22 cellular contexts compared by ENCODE assay signal in the genomic region with DNA sequence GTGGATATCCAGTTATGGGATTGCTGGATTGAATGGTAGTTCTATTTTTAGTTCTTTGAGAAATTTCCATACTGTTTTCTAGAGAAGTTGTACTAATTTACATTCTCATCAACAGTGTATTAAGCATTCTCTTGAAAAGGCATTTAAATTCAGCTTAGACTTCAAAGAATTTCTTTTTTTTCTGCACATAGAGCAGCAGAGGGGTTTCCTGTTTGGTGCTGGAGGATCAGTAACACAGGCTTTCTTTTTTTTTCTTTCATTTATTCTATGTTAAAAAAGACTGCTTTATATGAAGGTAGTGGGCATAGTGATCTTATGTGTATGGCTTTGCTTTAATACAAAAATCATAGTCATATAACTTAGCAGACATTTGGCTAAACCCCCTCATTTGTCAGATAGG.
DNase-seq lines count a peak whose midpoint lies in the region; ATAC-seq and TF ChIP-seq lines count a peak whose summit lies in the region.
"Had no signal": no experiment of that assay in that cellular context is flagged by ENCODE, and none has a peak within 500 bp of the region (broad histone marks: within the 10 kb centered on the region; RNA-seq: fewer than 3 reads in every experiment).

No MANE protein-coding gene starts in this region.

- H3K4me1 ChIP-seq in vagina = no peaks in the 10 kb centered on the region

- H3K4me1 Mint-ChIP-seq in activated naive CD4-positive, alpha-beta T cell treated with anti-CD3 and anti-CD28 coated beads, Interleukin-2, amount 50 U/mL, for 24 hours = peaks cover 39% of the 10 kb centered on the region
- H3K4me1 Mint-ChIP-seq in immature natural killer cell = peaks cover 87 to 95% of the 10 kb centered on the region in 2 donors

- H3K27me3 ChIP-seq in vagina = no peaks in the 10 kb centered on the region
- H3K27me3 ChIP-seq: transverse colon had no signal

- ATAC-seq in HG03097 (IDR thresholded peaks at IDR 0.05; ENCODE audit: low FRiP score, unreplicated experiment) = no peak
- ATAC-seq: left colon had no signal

- H3K4me3 ChIP-seq in vagina = no peak overlapping the region
- H3K4me3 ChIP-seq: SK-N-MC, transverse colon had no signal

- H3K27me3 Mint-ChIP-seq in activated naive CD4-positive, alpha-beta T cell treated with anti-CD3 and anti-CD28 coated beads, Interleukin-2, amount 50 U/mL, for 24 hours = no peaks in the 10 kb centered on the region
- peaks cover 12 to 28% (median 23%) of the 10 kb centered on the region in 3 donors for H3K27me3 Mint-ChIP-seq in immature natural killer cell (ENCODE audit: low read depth in 3 of 3)
- H3K27me3 Mint-ChIP-seq: activated naive CD8-positive, alpha-beta T cell had no signal

- DNase-seq in activated naive CD4-positive, alpha-beta T cell treated with anti-CD3 and anti-CD28 coated beads, Interleukin-2, amount 50 U/mL, for 16 hours = no peak
- no peak for DNase-seq in immature natural killer cell
- DNase-seq in GM10266 (ENCODE audit: extremely low spot score) = no peak
- no peak for DNase-seq in NCI-H2081 treated with DMSO at 0.1 percent for 48 hours (lab: John Stamatoyannopoulos, UW)
- no peak for DNase-seq in vagina (ENCODE audit: extremely low spot score in 2 of 2)
- DNase-seq: C1 segment of cervical spinal cord; hippocampal formation; left colon; NCI-H1436; NCI-H82; nucleus accumbens; small intestine; stimulated activated CD4-positive, alpha-beta T cell treated with anti-CD3 and anti-CD28 coated beads, Interleukin-1b, Interleukin-23, amount 100 ng/mL, for 48 hours; stimulated activated CD8-positive, alpha-beta memory T cell treated with anti-CD3 and anti-CD28 coated beads, Interleukin-4, amount 100 ng/mL, for 48 hours; T-helper 2 cell; transverse colon had no signal

- intact Hi-C loops in vagina (cut with DNase I) = no loop called here

- H3K9me3 Mint-ChIP-seq in activated naive CD4-positive, alpha-beta T cell treated with anti-CD3 and anti-CD28 coated beads, Interleukin-2, amount 50 U/mL, for 24 hours = no peaks in the 10 kb centered on the region
- no peaks in the 10 kb centered on the region for H3K9me3 Mint-ChIP-seq in immature natural killer cell

- H3K4me3 Mint-ChIP-seq in activated naive CD4-positive, alpha-beta T cell treated with anti-CD3 and anti-CD28 coated beads, Interleukin-2, amount 50 U/mL, for 24 hours = no peak overlapping the region
- peak overlapping the region; percentile 2 to 95 (median 91) for H3K4me3 Mint-ChIP-seq in immature natural killer cell
- H3K4me3 Mint-ChIP-seq: activated naive CD8-positive, alpha-beta T cell had no signal

- H3K9me3 ChIP-seq in vagina = no peaks in the 10 kb centered on the region
- H3K9me3 ChIP-seq: transverse colon had no signal

- no peaks in the 10 kb centered on the region for H3K36me3 Mint-ChIP-seq in activated naive CD4-positive, alpha-beta T cell treated with anti-CD3 and anti-CD28 coated beads, Interleukin-2, amount 50 U/mL, for 24 hours
- peaks cover 0 to 3% (median 3%) of the 10 kb centered on the region in 3 donors for H3K36me3 Mint-ChIP-seq in immature natural killer cell
- H3K36me3 Mint-ChIP-seq: activated naive CD8-positive, alpha-beta T cell had no signal

- peak overlapping the region; percentile 100 for H3K27ac ChIP-seq in VCaP
- H3K27ac ChIP-seq in vagina = no peak overlapping the region
- H3K27ac ChIP-seq: RWPE1, SK-N-MC, transverse colon had no signal

- TF ChIP-seq CTCF in VCaP (conservative IDR thresholded peaks at IDR 0.05) (no peak), GM10266 (IDR thresholded peaks at IDR 0.05; ENCODE audit: control insufficient read depth, insufficient read depth, low read depth, missing control alignments) (no peak), vagina (IDR thresholded peaks at IDR 0.05) (no peak)

- no peaks in the 10 kb centered on the region for H3K36me3 ChIP-seq in vagina
- H3K36me3 ChIP-seq: transverse colon had no signal

- TF ChIP-seq POLR2A in vagina (IDR thresholded peaks at IDR 0.05) = no peak

- H3K27ac Mint-ChIP-seq in activated naive CD4-positive, alpha-beta T cell treated with anti-CD3 and anti-CD28 coated beads, Interleukin-2, amount 50 U/mL, for 24 hours = peak overlapping the region; percentile 84
- H3K27ac Mint-ChIP-seq in immature natural killer cell = peak overlapping the region; percentile 99 to 100 (median 100)
